In genomic region chr17:61227866-61228265, GRCh38 we compare ENCODE assay signal across 2 cellular contexts.
TF ChIP-seq lines count a peak whose summit lies in the region.

No MANE protein-coding gene starts in this region.

TF ChIP-seq in IMR-90, 13 proteins besides CTCF, POLR2A, EP300 and RAD21:
- TF ChIP-seq NFE2L2 (IDR thresholded peaks at IDR 0.05; ENCODE audit: low read depth, low read length) = no peak
- no peak for TF ChIP-seq MAZ (IDR thresholded peaks at IDR 0.05; ENCODE audit: borderline replicate concordance, low read depth, low read length)
- TF ChIP-seq SMC3 (IDR thresholded peaks at IDR 0.05; ENCODE audit: low read depth, low read length) = no peak
- no peak for TF ChIP-seq FOS (IDR thresholded peaks at IDR 0.05; ENCODE audit: low read depth, low read length)
- TF ChIP-seq CEBPB (IDR thresholded peaks at IDR 0.05; ENCODE audit: low read depth, low read length) = no peak
- no peak for TF ChIP-seq USF2 (IDR thresholded peaks at IDR 0.05; ENCODE audit: low read depth, low read length)
- no peak for TF ChIP-seq MXI1 (IDR thresholded peaks at IDR 0.05; ENCODE audit: borderline replicate concordance, low read depth, low read length)
- TF ChIP-seq BHLHE40 (IDR thresholded peaks at IDR 0.05; ENCODE audit: low read depth, low read length) = no peak
TF ChIP-seq in IMR-90: peak in this region for 0.

TF ChIP-seq in H1, 55 proteins besides CTCF, POLR2A, EP300 and RAD21:
- TF ChIP-seq TEAD4 (IDR thresholded peaks at IDR 0.05; ENCODE audit: low read depth, low read length) (0 out of 2 replicates have a peak, but pooled peaks have one; percentile 53), SAP30 (IDR thresholded peaks at IDR 0.05; ENCODE audit: insufficient read depth, insufficient replicate concordance, low read length) (no peak)
